Comparison of ENCODE assay signal across 8 cellular contexts in the genomic region with DNA sequence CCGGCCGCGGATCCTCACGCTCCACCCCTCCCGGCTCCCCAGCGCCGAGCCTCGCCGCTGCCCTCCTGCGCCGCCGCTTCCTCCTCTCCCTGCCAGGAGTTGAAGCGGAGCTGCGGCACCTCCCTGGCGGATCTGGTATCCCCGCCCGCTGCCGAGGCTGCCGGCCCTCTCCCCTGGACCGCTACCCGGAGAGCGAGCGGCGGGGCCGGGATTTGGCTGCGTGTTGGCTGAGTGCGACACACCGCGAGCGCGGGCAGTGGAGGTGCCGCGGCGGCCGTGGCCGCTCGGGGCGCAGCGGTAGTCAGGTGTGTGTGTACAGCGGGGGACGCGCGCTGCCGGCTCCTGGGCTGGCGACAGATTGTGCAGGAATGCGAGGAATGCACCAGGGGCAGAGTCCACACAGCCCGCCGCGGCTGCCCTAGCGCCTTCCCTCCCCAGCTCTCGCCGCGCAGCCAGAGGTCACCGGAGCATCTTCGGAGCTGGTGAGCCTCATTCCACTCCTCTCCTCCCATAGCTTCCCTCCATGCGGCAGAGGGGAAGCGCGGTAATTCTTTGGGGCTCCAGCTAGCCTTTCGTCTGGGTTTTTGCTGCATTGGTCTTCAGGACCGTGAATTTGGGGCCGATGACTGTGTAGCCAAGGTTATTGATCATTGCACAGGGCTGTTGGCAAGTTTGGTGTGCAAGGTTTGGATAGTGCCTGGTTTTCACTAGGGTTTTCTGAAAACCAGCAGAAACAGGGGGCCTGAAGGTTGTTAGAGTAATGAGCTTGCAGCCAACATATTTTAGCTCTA. TPM values are rescaled to one million over a fixed set of nuclear protein-coding genes. Genes with fewer than 3 reads are reported as not detected.
DNase-seq lines count a peak whose midpoint lies in the region; ATAC-seq and TF ChIP-seq lines count a peak whose summit lies in the region.

No MANE protein-coding gene starts in this region.

- TF ChIP-seq CTCF in RWPE1 (conservative IDR thresholded peaks at IDR 0.05; ENCODE audit: low read depth) (peak; percentile 64), right atrium auricular region (IDR thresholded peaks at IDR 0.05) (peak; percentile 30 to 51), progenitor cell of endocrine pancreas (IDR thresholded peaks at IDR 0.05; ENCODE audit: unreplicated experiment) (peak; percentile 65)

- peak; percentile 44 for DNase-seq in DMS153 treated with DMSO at 0.1 percent for 48 hours (lab: John Stamatoyannopoulos, UW; ENCODE audit: unreplicated experiment)
- peak; percentile 93 for DNase-seq in HK-2 (ENCODE audit: unreplicated experiment)
- peak; percentile 58 for DNase-seq in RWPE1 (ENCODE audit: low spot score)
- DNase-seq in amniotic stem cell (lab: John Stamatoyannopoulos, UW), result peak; percentile 13
- DNase-seq in right atrium auricular region (ENCODE audit: low spot score), result peak; percentile 69
- DNase-seq in progenitor cell of endocrine pancreas (ENCODE audit: low spot score, unreplicated experiment), result peak; percentile 89

- no peaks in the 10 kb centered on the region for H3K36me3 ChIP-seq in right atrium auricular region

- H3K27me3 ChIP-seq in right atrium auricular region, result no peaks in the 10 kb centered on the region

- peaks cover 0 to 34% of the 10 kb centered on the region in 2 donors for H3K4me1 ChIP-seq in right atrium auricular region

- peak overlapping the region; percentile 90 for H3K4me3 Mint-ChIP-seq in progenitor cell of endocrine pancreas (ENCODE audit: low read depth)

- H3K27ac ChIP-seq in RWPE1 (peak overlapping the region; percentile 97), right atrium auricular region (peak overlapping the region; percentile 94)

- H3K4me1 Mint-ChIP-seq in progenitor cell of endocrine pancreas (ENCODE audit: low read depth), result peaks cover 36% of the 10 kb centered on the region

- H3K9me3 ChIP-seq in right atrium auricular region, result no peaks in the 10 kb centered on the region

- no peaks in the 10 kb centered on the region for H3K36me3 Mint-ChIP-seq in progenitor cell of endocrine pancreas (ENCODE audit: insufficient read depth)

- no peaks in the 10 kb centered on the region for H3K27me3 Mint-ChIP-seq in progenitor cell of endocrine pancreas

- no peaks in the 10 kb centered on the region for H3K9me3 Mint-ChIP-seq in progenitor cell of endocrine pancreas (ENCODE audit: low read depth)

- peak overlapping the region; percentile 95 to 96 for H3K4me3 ChIP-seq in right atrium auricular region

- ATAC-seq in GM19467 (IDR thresholded peaks at IDR 0.05; ENCODE audit: unreplicated experiment) (peak; percentile 53), GM18520 (IDR thresholded peaks at IDR 0.05; ENCODE audit: unreplicated experiment) (no peak)

- CTCF ChIA-PET in RWPE1 (lab: Yijun Ruan, JAX), result interaction anchor here (0.6 to 1.0 kb wide), 7 partner anchors 10 to 1901 kb away, joined by 3 to 5 read pairs (median 4); no protein-coding TSS in a partner anchor

- POLR2A ChIA-PET in RWPE1 (lab: Yijun Ruan, JAX; ENCODE audit: low non-redundant PET), result interaction anchor here (0.5 to 0.6 kb wide), 2 partner anchors 119 to 776 kb away, joined by 3 to 6 read pairs; no protein-coding TSS in a partner anchor

- peak overlapping the region; percentile 95 for H3K27ac Mint-ChIP-seq in progenitor cell of endocrine pancreas

RNA-seq across cellular contexts. Expression of gene PKP4, which starts 1.3 kb away (rescaled TPM):
- total RNA-seq in right atrium auricular region, result 10 to 100 TPM; 36.2 to 39.2 TPM
- total RNA-seq in progenitor cell of endocrine pancreas, result 62.9 and 75.3 TPM in 2 replicates

RNA-seq across cellular contexts. Expression of gene CCDC148, which starts 1.5 kb away (rescaled TPM):
- total RNA-seq in right atrium auricular region (1 to 10 TPM in 1 of 2 donors, under 1 TPM in 1; 0.20 to 1.1 TPM), progenitor cell of endocrine pancreas (3.9 and 4.6 TPM in 2 replicates)

Comparison
In these comparisons a context has a peak if more than half of its experiments do, and no peak if none do; other contexts are left out.
1. DNase-seq: peak in every context shown above with its lines; median percentile 93 in HK-2; 89 in progenitor cell of endocrine pancreas; 69 in right atrium auricular region; 58 in RWPE1; 44 in DMS153 treated with DMSO at 0.1 percent for 48 hours; 13 in amniotic stem cell.